Comparison of ENCODE assay signal across 31 cellular contexts in genomic region chrX:114097411-114097810, GRCh38.
"Had no signal": no experiment of that assay in that cellular context is flagged by ENCODE, and none has a peak within 500 bp of the region (broad histone marks: within the 10 kb centered on the region; RNA-seq: fewer than 3 reads in every experiment).

No MANE protein-coding gene starts in this region.

- H3K27me3 ChIP-seq: cardiac muscle cell had no signal

- H3K36me3 ChIP-seq: adrenal gland, cardiac muscle cell had no signal

- H3K27ac ChIP-seq: adrenal gland, cardiac muscle cell, VCaP had no signal

- H3K4me3 ChIP-seq: adrenal gland, cardiac muscle cell had no signal

- DNase-seq: activated B cell treated with CpG ODN at 0.5 μM for 24 hours; activated CD4-positive, alpha-beta memory T cell treated with anti-CD3 and anti-CD28 coated beads for 36 hours; activated CD4-positive, alpha-beta T cell treated with anti-CD3 and anti-CD28 coated beads for 4 hours; activated CD4-positive, alpha-beta T cell treated with anti-CD3 and anti-CD28 coated beads, Interleukin-2, amount 10 ng/mL, durations not matched to agents 24 days and 14 days; activated CD4-positive, alpha-beta T cell treated with anti-CD3 and anti-CD28 coated beads, Interleukin-2, amount 50 U/mL, for 1 hour; activated CD4-positive, alpha-beta T cell treated with anti-CD3 and anti-CD28 coated beads, Interleukin-2, amount 50 U/mL, for 4 hours; activated CD4-positive, CD25-positive, alpha-beta regulatory T cell treated with anti-CD3 and anti-CD28 coated beads, Interleukin-2, amount 50 U/mL, for 72 hours; activated CD8-positive, alpha-beta memory T cell treated with anti-CD3 and anti-CD28 coated beads, Interleukin-2, amount 50 U/mL, for 48 hours; activated CD8-positive, alpha-beta T cell treated with anti-CD3 and anti-CD28 coated beads for 36 hours; activated effector memory CD4-positive, alpha-beta T cell treated with anti-CD3 and anti-CD28 coated beads, Interleukin-2, amount 50 U/mL, for 16 hours; activated gamma-delta T cell treated with Interleukin-2 at 50 U/mL for 16 hours; activated naive CD4-positive, alpha-beta T cell; activated naive CD4-positive, alpha-beta T cell treated with anti-CD3 and anti-CD28 coated beads for 36 hours; activated naive CD4-positive, alpha-beta T cell treated with anti-CD3 and anti-CD28 coated beads, Interleukin-2, amount 50 U/mL, for 16 hours; activated naive CD8-positive, alpha-beta T cell treated with anti-CD3 and anti-CD28 coated beads for 36 hours; activated T-cell treated with anti-CD3 and anti-CD28 coated beads, Interleukin-2, amount 50 U/mL, for 24 hours; activated T-cell treated with anti-CD3 and anti-CD28 coated beads, Interleukin-2, amount 50 U/mL, for 72 hours; adrenal gland; amniotic stem cell; aorta; caudate nucleus; cerebellar nuclear complex; T-helper 1 cell; T-helper 2 cell; T-helper 9 cell had no signal

- ATAC-seq: activated CD8-positive, alpha-beta T cell treated with anti-CD3 and anti-CD28 coated beads for 36 hours; activated naive CD4-positive, alpha-beta T cell treated with anti-CD3 and anti-CD28 coated beads, Interleukin-2, amount 50 U/mL, for 72 hours; activated T-cell treated with anti-CD3 and anti-CD28 coated beads, Interleukin-2, amount 50 U/mL, for 72 hours; activated T-helper 17 cell treated with anti-CD3 and anti-CD28 coated beads, Interleukin-2, amount 50 U/mL, for 72 hours had no signal

- FAIRE-seq: bronchial epithelial cell, TTC549 had no signal

- H3K4me1 ChIP-seq: adrenal gland had no signal
